In the genomic region with DNA sequence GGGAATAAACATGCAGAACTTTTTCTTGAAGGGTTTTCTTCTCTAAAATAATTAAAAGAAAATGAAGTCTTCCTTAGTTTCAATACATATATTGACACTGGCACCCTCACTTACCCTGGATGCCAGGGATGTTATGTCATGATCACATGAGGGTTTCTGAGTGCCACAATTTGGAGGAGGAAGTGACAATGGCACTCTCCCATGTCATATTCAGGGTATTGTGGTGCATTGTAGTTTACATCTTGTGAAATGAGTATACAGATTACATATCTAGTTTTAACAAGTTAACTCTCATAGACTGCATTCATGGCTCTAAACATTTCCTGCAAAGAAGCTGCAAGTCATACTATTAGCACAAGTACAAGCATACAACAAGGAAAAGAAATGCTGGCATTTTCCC, we compare ENCODE assay signal across 26 cellular contexts. TPM values are rescaled to one million over a fixed set of nuclear protein-coding genes. Genes with fewer than 3 reads are reported as not detected.
DNase-seq lines count a peak whose midpoint lies in the region; ATAC-seq and TF ChIP-seq lines count a peak whose summit lies in the region.
"Had no signal": no experiment of that assay in that cellular context is flagged by ENCODE, and none has a peak within 500 bp of the region (broad histone marks: within the 10 kb centered on the region; RNA-seq: fewer than 3 reads in every experiment).

No MANE protein-coding gene starts in this region.

- H3K27ac ChIP-seq in epithelial cell of prostate = peak overlapping the region; percentile 42
- no peak overlapping the region for H3K27ac ChIP-seq in upper lobe of right lung
- H3K27ac ChIP-seq: SJSA1 had no signal

- intact Hi-C loops in activated CD4-positive, alpha-beta T cell treated with anti-CD3 and anti-CD28 coated beads for 36 hours (cut with DNase I, micrococcal nuclease) = no loop called here
- intact Hi-C loops in upper lobe of right lung (cut with DNase I) = no loop called here

- no peaks in the 10 kb centered on the region for H3K9me3 ChIP-seq in upper lobe of right lung
- H3K9me3 ChIP-seq: MG63, SJSA1 had no signal

- H3K27me3 Mint-ChIP-seq in activated CD4-positive, alpha-beta T cell treated with anti-CD3 and anti-CD28 coated beads for 36 hours = peaks cover 18% of the 10 kb centered on the region
- H3K27me3 Mint-ChIP-seq in activated CD4-positive, alpha-beta T cell treated with anti-CD3 and anti-CD28 coated beads, Interleukin-2, amount 10 ng/mL, durations not matched to agents 7 days and 5 days = peaks cover 25% of the 10 kb centered on the region

- CTCF ChIA-PET in activated CD4-positive, alpha-beta T cell treated with anti-CD3 and anti-CD28 coated beads for 36 hours (lab: Charles Lee) = interaction anchor here (1.4 kb wide), 1 partner anchor 11 kb away, joined by 7 read pairs; no protein-coding TSS in a partner anchor
- CTCF ChIA-PET in activated CD4-positive, alpha-beta T cell treated with anti-CD3 and anti-CD28 coated beads, Interleukin-2, amount 10 ng/mL, durations not matched to agents 7 days and 5 days (lab: Charles Lee) = no interaction called here

- no peak overlapping the region for H3K4me3 Mint-ChIP-seq in activated CD4-positive, alpha-beta T cell treated with anti-CD3 and anti-CD28 coated beads for 36 hours
- no peak overlapping the region for H3K4me3 Mint-ChIP-seq in activated CD4-positive, alpha-beta T cell treated with anti-CD3 and anti-CD28 coated beads, Interleukin-2, amount 10 ng/mL, durations not matched to agents 7 days and 5 days
- H3K4me3 Mint-ChIP-seq: B cell; CD4-positive, CD25-positive, alpha-beta regulatory T cell; GM23338; H9 had no signal

- ATAC-seq in activated CD4-positive, alpha-beta T cell treated with anti-CD3 and anti-CD28 coated beads for 36 hours = peak; percentile 30
- peak; percentile 45 for ATAC-seq in upper lobe of right lung
- ATAC-seq: GM12878, GM23338 had no signal

- no peak for TF ChIP-seq CTCF in upper lobe of right lung (IDR thresholded peaks at IDR 0.05)

- no peaks in the 10 kb centered on the region for H3K36me3 Mint-ChIP-seq in activated CD4-positive, alpha-beta T cell treated with anti-CD3 and anti-CD28 coated beads for 36 hours (ENCODE audit: low read depth)
- H3K36me3 Mint-ChIP-seq in activated CD4-positive, alpha-beta T cell treated with anti-CD3 and anti-CD28 coated beads, Interleukin-2, amount 10 ng/mL, durations not matched to agents 7 days and 5 days (ENCODE audit: low read depth) = no peaks in the 10 kb centered on the region
- H3K36me3 Mint-ChIP-seq: CD4-positive, CD25-positive, alpha-beta regulatory T cell had no signal

- H3K27me3 ChIP-seq in upper lobe of right lung = no peaks in the 10 kb centered on the region
- H3K27me3 ChIP-seq: MG63 had no signal

- no peaks in the 10 kb centered on the region for H3K9me3 Mint-ChIP-seq in activated CD4-positive, alpha-beta T cell treated with anti-CD3 and anti-CD28 coated beads for 36 hours (ENCODE audit: low read depth)
- no peaks in the 10 kb centered on the region for H3K9me3 Mint-ChIP-seq in activated CD4-positive, alpha-beta T cell treated with anti-CD3 and anti-CD28 coated beads, Interleukin-2, amount 10 ng/mL, durations not matched to agents 7 days and 5 days
- H3K9me3 Mint-ChIP-seq: GM23338, H9 had no signal

- POLR2A ChIA-PET in activated CD4-positive, alpha-beta T cell treated with anti-CD3 and anti-CD28 coated beads for 36 hours (lab: Charles Lee) = no interaction called here
- POLR2A ChIA-PET in activated CD4-positive, alpha-beta T cell treated with anti-CD3 and anti-CD28 coated beads, Interleukin-2, amount 10 ng/mL, durations not matched to agents 7 days and 5 days (lab: Charles Lee) = no interaction called here

- H3K4me3 ChIP-seq in upper lobe of right lung = no peak overlapping the region
- H3K4me3 ChIP-seq: GM12878, GM23338, MG63, SJSA1 had no signal

- no peaks in the 10 kb centered on the region for H3K36me3 ChIP-seq in upper lobe of right lung
- H3K36me3 ChIP-seq: MG63, SJSA1 had no signal

- no peak for DNase-seq in activated CD4-positive, alpha-beta T cell treated with anti-CD3 and anti-CD28 coated beads for 36 hours
- DNase-seq in activated CD4-positive, alpha-beta T cell treated with anti-CD3 and anti-CD28 coated beads, Interleukin-2, amount 10 ng/mL, durations not matched to agents 7 days and 5 days = no peak
- DNase-seq in CD1c-positive myeloid dendritic cell (ENCODE audit: extremely low spot score) (peak; percentile 65), epithelial cell of prostate (ENCODE audit: low read depth, low spot score) (no peak), upper lobe of right lung (no peak), NCI-H82 treated with DMSO at 0.1 percent for 48 hours (lab: John Stamatoyannopoulos, UW; ENCODE audit: unreplicated experiment) (no peak), middle frontal gyrus (ENCODE audit: extremely low spot score, low spot score) (no peak)
- DNase-seq: CD4-positive, CD25-positive, alpha-beta regulatory T cell; EL; GDM1; H9; IMR-90; KG1; MG63; NCI-H1105 treated with DMSO at 0.1 percent for 48 hours; NCI-H146; NCI-H1930; NCI-H345; NCI-H510A treated with DMSO at 0.1 percent for 48 hours; NCI-H748 treated with DMSO at 0.1 percent for 48 hours; Right ventricle myocardium superior; RPMI8226 had no signal

- H3K27ac Mint-ChIP-seq in activated CD4-positive, alpha-beta T cell treated with anti-CD3 and anti-CD28 coated beads for 36 hours = no peak overlapping the region
- H3K27ac Mint-ChIP-seq in activated CD4-positive, alpha-beta T cell treated with anti-CD3 and anti-CD28 coated beads, Interleukin-2, amount 10 ng/mL, durations not matched to agents 7 days and 5 days = no peak overlapping the region
- H3K27ac Mint-ChIP-seq: B cell, GM23338, H9 had no signal

- H3K4me1 ChIP-seq in upper lobe of right lung = peaks cover 6% of the 10 kb centered on the region
- H3K4me1 ChIP-seq: SJSA1 had no signal

- no peaks in the 10 kb centered on the region for H3K4me1 Mint-ChIP-seq in activated CD4-positive, alpha-beta T cell treated with anti-CD3 and anti-CD28 coated beads for 36 hours
- H3K4me1 Mint-ChIP-seq in activated CD4-positive, alpha-beta T cell treated with anti-CD3 and anti-CD28 coated beads, Interleukin-2, amount 10 ng/mL, durations not matched to agents 7 days and 5 days = no peaks in the 10 kb centered on the region
- H3K4me1 Mint-ChIP-seq: B cell; CD4-positive, CD25-positive, alpha-beta regulatory T cell; GM23338 had no signal

RNA-seq across cellular contexts. Expression of gene CCDC177, which starts 37.7 kb away (rescaled TPM):
- not detected for total RNA-seq in activated CD4-positive, alpha-beta T cell treated with anti-CD3 and anti-CD28 coated beads for 36 hours
- total RNA-seq in activated CD4-positive, alpha-beta T cell treated with anti-CD3 and anti-CD28 coated beads, Interleukin-2, amount 10 ng/mL, durations not matched to agents 7 days and 5 days = not detected
- not detected for total RNA-seq in upper lobe of right lung
- total RNA-seq: B cell; CD4-positive, CD25-positive, alpha-beta regulatory T cell; GM12878; IMR-90; Right ventricle myocardium superior; SJSA1 had no signal

RNA-seq across cellular contexts. Expression of gene PLEKHD1, which starts 52.4 kb away (rescaled TPM):
- under 1 TPM; 0.05 TPM for total RNA-seq in activated CD4-positive, alpha-beta T cell treated with anti-CD3 and anti-CD28 coated beads for 36 hours
- under 1 TPM; 0.15 to 0.19 TPM for total RNA-seq in activated CD4-positive, alpha-beta T cell treated with anti-CD3 and anti-CD28 coated beads, Interleukin-2, amount 10 ng/mL, durations not matched to agents 7 days and 5 days
- 0.41 TPM for total RNA-seq in upper lobe of right lung
